13 cellular contexts compared by ENCODE assay signal in genomic region chr17:2081564-2081963, GRCh38. TPM values are rescaled to one million over a fixed set of nuclear protein-coding genes. Genes with fewer than 3 reads are reported as not detected.
DNase-seq lines count a peak whose midpoint lies in the region; ATAC-seq and TF ChIP-seq lines count a peak whose summit lies in the region.
"Had no signal": no experiment of that assay in that cellular context is flagged by ENCODE, and none has a peak within 500 bp of the region (broad histone marks: within the 10 kb centered on the region; RNA-seq: fewer than 3 reads in every experiment).

No MANE protein-coding gene starts in this region.

- no peaks in the 10 kb centered on the region for H4K20me1 ChIP-seq in osteoblast (ENCODE audit: insufficient read depth, low read length)

- H2AFZ ChIP-seq in osteoblast (ENCODE audit: low read length), result no peak overlapping the region

- H3K27ac ChIP-seq in Peyer's patch, result peak overlapping the region; percentile 81 to 99 (median 89)
- peak overlapping the region; percentile 84 for H3K27ac ChIP-seq in osteoblast (ENCODE audit: low read depth, low read length)

- peak overlapping the region; percentile 38 for H3K4me2 ChIP-seq in osteoblast (ENCODE audit: insufficient read depth, low read length)

- TF ChIP-seq POLR2A in Peyer's patch (IDR thresholded peaks at IDR 0.05), result no peak

- TF ChIP-seq CTCF in Peyer's patch (IDR thresholded peaks at IDR 0.05) (no peak), epithelial cell of esophagus (IDR thresholded peaks at IDR 0.05; ENCODE audit: insufficient read depth, low read depth, low read length, missing control alignments) (no peak), osteoblast (IDR thresholded peaks at IDR 0.05; ENCODE audit: extremely low read depth, low read depth, low read length) (no peak)

- DNase-seq in EH (ENCODE audit: low read depth) (peak; percentile 86), Peyer's patch (no peak), epithelial cell of esophagus (ENCODE audit: low read depth) (peak; percentile 83), osteoblast (ENCODE audit: insufficient read length, low spot score, missing footprints) (peak; percentile 96), AML-193 (lab: John Stamatoyannopoulos, UW) (no peak)
- no peak for DNase-seq in effector memory CD8-positive, alpha-beta T cell
- DNase-seq: activated CD4-positive, alpha-beta T cell treated with anti-CD3 and anti-CD28 coated beads, Interleukin-2, amount 50 U/mL, for 48 hours; anterior cingulate cortex; naive thymus-derived CD8-positive, alpha-beta T cell; NCI-H1105 treated with DMSO at 0.1 percent for 48 hours; NCI-H510A treated with DMSO at 0.1 percent for 48 hours had no signal

- H3K36me3 Mint-ChIP-seq in effector memory CD8-positive, alpha-beta T cell (ENCODE audit: insufficient read depth), result peaks cover 39% of the 10 kb centered on the region

- H3K79me2 ChIP-seq in osteoblast (ENCODE audit: insufficient read depth, low read length), result no peaks in the 10 kb centered on the region

- H3K4me1 ChIP-seq in Peyer's patch (peaks cover 10 to 54% (median 20%) of the 10 kb centered on the region in 4 donors), osteoblast (ENCODE audit: insufficient read depth, low read length) (peaks cover 34% of the 10 kb centered on the region)

- H3K9me3 Mint-ChIP-seq in effector memory CD8-positive, alpha-beta T cell, result no peaks in the 10 kb centered on the region
- H3K9me3 Mint-ChIP-seq: naive thymus-derived CD8-positive, alpha-beta T cell had no signal

- H3K36me3 ChIP-seq in Peyer's patch (peaks cover 0 to 28% (median 0%) of the 10 kb centered on the region in 3 donors), osteoblast (ENCODE audit: insufficient read depth, low read length) (peaks cover 49% of the 10 kb centered on the region)

- peak overlapping the region in 1 of 2 donors; percentile 72 for H3K27ac Mint-ChIP-seq in effector memory CD8-positive, alpha-beta T cell

- H3K9me3 ChIP-seq in Peyer's patch (no peaks in the 10 kb centered on the region), osteoblast (ENCODE audit: low read depth, low read length) (no peaks in the 10 kb centered on the region)

- no peak overlapping the region for H3K4me3 Mint-ChIP-seq in effector memory CD8-positive, alpha-beta T cell
- H3K4me3 Mint-ChIP-seq: naive thymus-derived CD8-positive, alpha-beta T cell had no signal

- ATAC-seq in GM19467 (IDR thresholded peaks at IDR 0.05; ENCODE audit: unreplicated experiment), result no peak
- ATAC-seq in HG03457 (IDR thresholded peaks at IDR 0.05; ENCODE audit: unreplicated experiment), result no peak
- no peak for ATAC-seq in effector memory CD8-positive, alpha-beta T cell (replicated peaks)
- ATAC-seq: naive thymus-derived CD8-positive, alpha-beta T cell had no signal

- H3K4me3 ChIP-seq in Peyer's patch, result no peak overlapping the region
- no peak overlapping the region for H3K4me3 ChIP-seq in epithelial cell of esophagus (ENCODE audit: low read length)
- H3K4me3 ChIP-seq in osteoblast (ENCODE audit: insufficient read depth, low read length), result no peak overlapping the region

- H3K27me3 Mint-ChIP-seq in effector memory CD8-positive, alpha-beta T cell, result no peaks in the 10 kb centered on the region

- H3K27me3 ChIP-seq in Peyer's patch, result no peaks in the 10 kb centered on the region
- no peaks in the 10 kb centered on the region for H3K27me3 ChIP-seq in osteoblast (ENCODE audit: insufficient read depth, low read length)

- peaks cover 10 to 23% of the 10 kb centered on the region in 2 donors for H3K4me1 Mint-ChIP-seq in effector memory CD8-positive, alpha-beta T cell (ENCODE audit: low read depth in 2 of 2)

RNA-seq across cellular contexts. Expression of gene HIC1, which starts 26.7 kb away (rescaled TPM):
- total RNA-seq in Peyer's patch, result 10 to 100 TPM in 2 of 4 donors, 1 to 10 TPM in 2; 6.8 to 40.4 (median 12.8) TPM
- 18.5 and 19.7 TPM in 2 replicates for total RNA-seq in osteoblast

RNA-seq across cellular contexts. Expression of gene OVCA2, which starts 39.7 kb away (rescaled TPM):
- total RNA-seq in Peyer's patch (10 to 100 TPM; 32.4 to 49.0 (median 37.8) TPM), osteoblast (59.0 and 61.3 TPM in 2 replicates)

RNA-seq across cellular contexts. Expression of gene DPH1, which starts 51.6 kb away (rescaled TPM):
- total RNA-seq in Peyer's patch (100 to 1,000 TPM in 1 of 4 donors, 10 to 100 TPM in 3; 25.9 to 130 (median 64.5) TPM), osteoblast (52.7 and 63.7 TPM in 2 replicates)

RNA-seq across cellular contexts. Expression of gene RTN4RL1, which starts 56.4 kb away (rescaled TPM):
- total RNA-seq in Peyer's patch, result not detected
- total RNA-seq in osteoblast, result 1.1 and 1.5 TPM in 2 replicates

Comparison
In these comparisons a context has a peak if more than half of its experiments do, and no peak if none do; other contexts are left out.
1. DNase-seq: peak in EH (single experiment), epithelial cell of esophagus (single experiment) and osteoblast (single experiment); none in Peyer's patch (0 of 3), AML-193 (0 of 2) and effector memory CD8-positive, alpha-beta T cell (0 of 3).